In genomic region chr16:89257281-89257731, GRCh38 we compare ENCODE assay signal across 2 cellular contexts.
TF ChIP-seq lines count a peak whose summit lies in the region.

No MANE protein-coding gene starts in this region.

TF ChIP-seq in liver, 16 proteins besides CTCF, POLR2A, EP300 and RAD21:
- TF ChIP-seq REST (IDR thresholded peaks at IDR 0.05): no peak
- no peak for TF ChIP-seq FOXA1 (IDR thresholded peaks at IDR 0.05)
- no peak for TF ChIP-seq HNF4G (IDR thresholded peaks at IDR 0.05)
- TF ChIP-seq TAF1 (conservative IDR thresholded peaks at IDR 0.05): no peak
- no peak for TF ChIP-seq FOXA2 (IDR thresholded peaks at IDR 0.05)
- no peak for TF ChIP-seq MAX (IDR thresholded peaks at IDR 0.05)
- no peak for TF ChIP-seq ZBTB33 (IDR thresholded peaks at IDR 0.05)
- no peak for TF ChIP-seq YY1 (IDR thresholded peaks at IDR 0.05)
- no peak for TF ChIP-seq ATF3 (IDR thresholded peaks at IDR 0.05)
- no peak for TF ChIP-seq JUND (IDR thresholded peaks at IDR 0.05)
- no peak for TF ChIP-seq EGR1 (IDR thresholded peaks at IDR 0.05; ENCODE audit: low read depth in 2 of 2)
- TF ChIP-seq GABPA (IDR thresholded peaks at IDR 0.05 in 1 of 2, conservative IDR thresholded peaks at IDR 0.05 in 1 of 2): no peak
- TF ChIP-seq RXRA (IDR thresholded peaks at IDR 0.05): no peak
- TF ChIP-seq SP1 (IDR thresholded peaks at IDR 0.05): no peak
- no peak for TF ChIP-seq NR2F2 (IDR thresholded peaks at IDR 0.05)
- no peak for TF ChIP-seq HNF4A (conservative IDR thresholded peaks at IDR 0.05)

TF ChIP-seq in HepG2, 621 proteins besides CTCF, POLR2A, EP300 and RAD21:
- TF ChIP-seq SAP130 (CRISPR knock-in tag; IDR thresholded peaks at IDR 0.05; ENCODE audit: low read depth) (no peak), U2AF2 (IDR thresholded peaks at IDR 0.05; ENCODE audit: low read depth, low read length) (no peak), FOSL1 (CRISPR knock-in tag; IDR thresholded peaks at IDR 0.05; ENCODE audit: borderline replicate concordance) (no peak), BORCS8-MEF2B (CRISPR knock-in tag; IDR thresholded peaks at IDR 0.05) (no peak), TRIM24 (CRISPR knock-in tag; IDR thresholded peaks at IDR 0.05) (no peak), ZBTB49 (CRISPR knock-in tag; IDR thresholded peaks at IDR 0.05; ENCODE audit: borderline replicate concordance) (no peak), GMEB2 (CRISPR knock-in tag; IDR thresholded peaks at IDR 0.05; ENCODE audit: low read depth) (no peak)
